ENCODE assay signal across 1 cellular context in genomic region chr12:57049047-57049446, GRCh38.
TF ChIP-seq lines count a peak whose summit lies in the region.

No MANE protein-coding gene starts in this region.

TF ChIP-seq in H1, 55 proteins besides CTCF, POLR2A, EP300 and RAD21:
- TF ChIP-seq JUND (IDR thresholded peaks at IDR 0.05; ENCODE audit: low read length) (no peak), KDM5A (IDR thresholded peaks at IDR 0.05; ENCODE audit: low read length) (no peak), SP4 (IDR thresholded peaks at IDR 0.05; ENCODE audit: low read length) (no peak), CHD2 (IDR thresholded peaks at IDR 0.05; ENCODE audit: low read length) (no peak), CREB1 (IDR thresholded peaks at IDR 0.05) (no peak), HDAC2 (IDR thresholded peaks at IDR 0.05; ENCODE audit: borderline replicate concordance in 1 of 2, low read depth in 2 of 2, low read length in 2 of 2) (no peak), CBX5 (IDR thresholded peaks at IDR 0.05; ENCODE audit: low read depth, low read length) (no peak), EZH2 (IDR thresholded peaks at IDR 0.05; ENCODE audit: low read depth, low read length, severe bottlenecking) (no peak)
